Comparison of ENCODE assay signal across 1 cellular context in genomic region chr12:52372216-52373154, GRCh38.
TF ChIP-seq lines count a peak whose summit lies in the region.

No MANE protein-coding gene starts in this region.

TF ChIP-seq in H1, 55 proteins besides CTCF, POLR2A, EP300 and RAD21 (continued from another document):
- no peak for TF ChIP-seq ATF2 (IDR thresholded peaks at IDR 0.05; ENCODE audit: low read length)
- 0 out of 2 replicates have a peak, but pooled peaks have one; percentile 23 for TF ChIP-seq TCF12 (IDR thresholded peaks at IDR 0.05; ENCODE audit: low read depth, low read length)
- no peak for TF ChIP-seq SP1 (IDR thresholded peaks at IDR 0.05; ENCODE audit: low read depth, low read length)
- peak; percentile 94 for TF ChIP-seq TBP (IDR thresholded peaks at IDR 0.05; ENCODE audit: low read depth, low read length)
- TF ChIP-seq CEBPB (IDR thresholded peaks at IDR 0.05; ENCODE audit: low read depth, low read length), result peak; percentile 75
TF ChIP-seq in H1: peak in this region for 4.
